Comparison of ENCODE assay signal across 18 cellular contexts in the genomic region with DNA sequence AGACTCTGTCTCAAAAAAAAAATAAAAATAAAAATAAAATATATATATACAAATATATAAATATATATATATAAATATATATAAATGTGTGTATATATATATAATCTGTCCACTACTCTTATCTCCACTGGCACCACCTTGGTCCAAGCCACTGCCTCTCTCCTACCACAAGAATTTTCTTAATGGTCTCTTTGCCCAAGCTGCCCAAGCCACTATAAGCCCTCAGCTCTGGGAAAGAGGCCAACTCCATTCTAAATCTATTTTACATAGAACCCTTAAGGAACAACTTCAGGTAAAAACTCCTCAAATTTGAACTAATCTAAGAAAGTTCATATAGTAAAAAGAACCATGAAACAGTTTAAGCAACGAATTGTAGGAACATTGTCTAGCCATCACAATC. TPM values are rescaled to one million over a fixed set of nuclear protein-coding genes. Genes with fewer than 3 reads are reported as not detected.
A peak's percentile ranks its signal among the peaks of the same experiment; 100 is the strongest.
DNase-seq lines count a peak whose midpoint lies in the region; ATAC-seq and TF ChIP-seq lines count a peak whose summit lies in the region.
"Had no signal": no experiment of that assay in that cellular context is flagged by ENCODE, and none has a peak within 500 bp of the region (broad histone marks: within the 10 kb centered on the region; RNA-seq: fewer than 3 reads in every experiment).

No MANE protein-coding gene starts in this region.

- no peak for TF ChIP-seq CTCF in retinal pigment epithelial cell (conservative IDR thresholded peaks at IDR 0.05; ENCODE audit: low read depth, low read length)

- DNase-seq in H4 (ENCODE audit: low spot score) = peak; percentile 31
- peak; percentile 22 for DNase-seq in NCI-H69 (lab: John Stamatoyannopoulos, UW)
- peak; percentile 38 for DNase-seq in glomerular visceral epithelial cell (ENCODE audit: extremely low spot score)
- peak; percentile 25 for DNase-seq in retinal pigment epithelial cell (ENCODE audit: low read depth)
- no peak for DNase-seq in SHP77 (lab: John Stamatoyannopoulos, UW)
- DNase-seq in iPS-NIHi11 (ENCODE audit: low spot score) = no peak
- DNase-seq: 8988T; Calu3; CD8-positive, alpha-beta T cell; DMS79 treated with DMSO at 0.1 percent for 48 hours; GF-D8; GOT3; H9 had no signal

- H3K4me3 ChIP-seq in retinal pigment epithelial cell (ENCODE audit: low read length) = no peak overlapping the region
- H3K4me3 ChIP-seq: BLaER1 treated with 17β-estradiol and CSF1 and Interleukin-3, amounts not matched to agents 10 nM and 100 nM had no signal

- ATAC-seq in GM21423 (IDR thresholded peaks at IDR 0.05; ENCODE audit: unreplicated experiment) (no peak), HG02642 (IDR thresholded peaks at IDR 0.05; ENCODE audit: poor library complexity, unreplicated experiment) (no peak)
- ATAC-seq: CD8-positive, alpha-beta T cell had no signal

RNA-seq across cellular contexts. Expression of gene GREB1L, which starts 45.6 kb away (rescaled TPM):
- 2.7 TPM in 2 replicates for total RNA-seq in H4 (2014; rRNA removed; shearing (Covaris generic))
- total RNA-seq: B cell; CD8-positive, alpha-beta T cell; HT-29 had no signal

Comparison
In these comparisons a context has a peak if more than half of its experiments do, and no peak if none do; other contexts are left out.
1. DNase-seq: peak in H4 (single experiment), NCI-H69 (single experiment), glomerular visceral epithelial cell (single experiment) and retinal pigment epithelial cell (single experiment); none in SHP77 (0 of 2) and iPS-NIHi11 (single experiment).